Comparison of ENCODE assay signal across 34 cellular contexts in genomic region chr2:140761807-140762206, GRCh38.
"Had no signal": no experiment of that assay in that cellular context is flagged by ENCODE, and none has a peak within 500 bp of the region (broad histone marks: within the 10 kb centered on the region; RNA-seq: fewer than 3 reads in every experiment).

No MANE protein-coding gene starts in this region.

- H3K4me3 ChIP-seq: adrenal gland, ascending aorta, body of pancreas, breast epithelium, cardiac muscle cell had no signal

- H3K4me1 ChIP-seq: adrenal gland, ascending aorta, body of pancreas, breast epithelium had no signal

- FAIRE-seq: astrocyte, bronchial epithelial cell had no signal

- H3K36me3 ChIP-seq: adrenal gland, ascending aorta, brain microvascular endothelial cell, breast epithelium, cardiac muscle cell had no signal

- H3K27me3 ChIP-seq: adrenal gland, ascending aorta, body of pancreas, brain microvascular endothelial cell, breast epithelium, cardiac muscle cell had no signal

- DNase-seq: activated effector memory CD4-positive, alpha-beta T cell treated with anti-CD3 and anti-CD28 coated beads, Interleukin-2, amount 50 U/mL, for 16 hours; activated effector memory CD4-positive, alpha-beta T cell treated with Interleukin-2 at 50 U/mL for 16 hours; activated gamma-delta T cell; activated gamma-delta T cell treated with Interleukin-2 at 50 U/mL for 16 hours; activated naive CD4-positive, alpha-beta T cell; activated naive CD4-positive, alpha-beta T cell treated with anti-CD3 and anti-CD28 coated beads for 36 hours; activated naive CD4-positive, alpha-beta T cell treated with anti-CD3 and anti-CD28 coated beads, Interleukin-2, amount 10 ng/mL, durations not matched to agents 7 days and 5 days; activated naive CD4-positive, alpha-beta T cell treated with anti-CD3 and anti-CD28 coated beads, Interleukin-2, amount 50 U/mL, for 16 hours; activated naive CD4-positive, alpha-beta T cell treated with Interleukin-2 at 50 U/mL for 16 hours; activated naive CD8-positive, alpha-beta T cell treated with anti-CD3 and anti-CD28 coated beads for 36 hours; activated naive CD8-positive, alpha-beta T cell treated with anti-CD3 and anti-CD28 coated beads, Interleukin-2, amount 10 ng/mL, durations not matched to agents 7 days and 5 days; activated naive CD8-positive, alpha-beta T cell treated with anti-CD3 and anti-CD28 coated beads, Interleukin-2, amount 50 U/mL, for 24 hours; activated T-cell treated with anti-CD3 and anti-CD28 coated beads, Interleukin-2, amount 50 U/mL, for 1 hour; activated T-cell treated with anti-CD3 and anti-CD28 coated beads, Interleukin-2, amount 50 U/mL, for 24 hours; activated T-cell treated with anti-CD3 and anti-CD28 coated beads, Interleukin-2, amount 50 U/mL, for 4 hours; activated T-cell treated with anti-CD3 and anti-CD28 coated beads, Interleukin-2, amount 50 U/mL, for 48 hours; activated T-cell treated with anti-CD3 and anti-CD28 coated beads, Interleukin-2, amount 50 U/mL, for 72 hours; adrenal gland; amniotic stem cell; amygdala; anterior cingulate cortex; aorta; body of pancreas; brain microvascular endothelial cell; caudate nucleus; central memory CD4-positive, alpha-beta T cell; cerebellar nuclear complex had no signal

- H3K9me3 ChIP-seq: adrenal gland, ascending aorta, body of pancreas had no signal

- ATAC-seq: activated naive CD4-positive, alpha-beta T cell treated with anti-CD3 and anti-CD28 coated beads, Interleukin-2, amount 50 U/mL, for 72 hours; activated naive CD8-positive, alpha-beta T cell treated with anti-CD3 and anti-CD28 coated beads, Interleukin-2, amount 50 U/mL, for 24 hours; activated T-cell treated with anti-CD3 and anti-CD28 coated beads, Interleukin-2, amount 50 U/mL, for 4 hours; activated T-cell treated with anti-CD3 and anti-CD28 coated beads, Interleukin-2, amount 50 U/mL, for 72 hours; activated T-helper 17 cell treated with anti-CD3 and anti-CD28 coated beads, Interleukin-2, amount 50 U/mL, for 72 hours; body of pancreas had no signal

- H3K27ac ChIP-seq: adrenal gland, ascending aorta, body of pancreas, brain microvascular endothelial cell, breast epithelium, cardiac muscle cell had no signal
